Comparison of ENCODE assay signal across 31 cellular contexts in genomic region chr4:185637162-185637875, GRCh38.
DNase-seq lines count a peak whose midpoint lies in the region; ATAC-seq, FAIRE-seq and TF ChIP-seq lines count a peak whose summit lies in the region.
"Had no signal": no experiment of that assay in that cellular context is flagged by ENCODE, and none has a peak within 500 bp of the region (broad histone marks: within the 10 kb centered on the region; RNA-seq: fewer than 3 reads in every experiment).

No MANE protein-coding gene starts in this region.

- WGBS in H1 (ENCODE audit: extremely low coverage in 1 of 2, insufficient coverage in 1 of 2, insufficient read length in 1 of 2, insufficient replicate concordance in 2 of 2, low coverage in 1 of 2, low lambda C conversion rate in 2 of 2, missing lambda C conversion rate in 1 of 2), 2 experiments, result 89% methylated on average over 9 of the region's 9 CpGs; no CpG with 5 or more reads in 1 of the 2 experiments
- WGBS in pancreas, 2 donors, result 34 to 44% methylated on average over 9 of the region's 9 CpGs
- WGBS in H9 (ENCODE audit: extremely low coverage, insufficient read length, low lambda C conversion rate), result no CpG with 5 or more reads among the region's 9 CpGs

- intact Hi-C loops in pancreas (cut with DNase I), result no loop called here

- H3K23ac ChIP-seq in H1 (ENCODE audit: insufficient read length) (no peak overlapping the region), H9 (ENCODE audit: insufficient read length, low read depth, low read length) (no peak overlapping the region)

- H3K79me1 ChIP-seq in H1 (ENCODE audit: low read depth, low read length) (no peaks in the 10 kb centered on the region), H9 (ENCODE audit: insufficient read depth, low read depth, low read length, poor library complexity, severe bottlenecking) (no peaks in the 10 kb centered on the region)

- FAIRE-seq in H1 (lab: Jason Lieb, UNC) (no peak), pancreas (lab: Jason Lieb, UNC) (no peak)
- FAIRE-seq: GM18507 had no signal

- TF ChIP-seq CTCF in H1 (IDR thresholded peaks at IDR 0.05; ENCODE audit: control extremely low read depth in 1 of 3, insufficient read depth in 1 of 3, low read depth in 1 of 3, low read length in 3 of 3) (no peak), pancreas (IDR thresholded peaks at IDR 0.05) (no peak), H9 (conservative IDR thresholded peaks at IDR 0.05) (no peak)

- H4K8ac ChIP-seq in H1 (ENCODE audit: extremely low read depth, insufficient read depth, low read length), result no peak overlapping the region
- no peak overlapping the region for H4K8ac ChIP-seq in H9 (replicated peaks; ENCODE audit: insufficient read length, low read depth, low read length)

- H2BK20ac ChIP-seq in H1 (ENCODE audit: low read length) (no peak overlapping the region), H9 (ENCODE audit: low read depth, low read length, poor library complexity, severe bottlenecking) (no peak overlapping the region)

- DNase-seq in DMS79 treated with DMSO at 0.1 percent for 48 hours (lab: John Stamatoyannopoulos, UW) (peak; percentile 21), NCI-H510A treated with DMSO at 0.1 percent for 48 hours (lab: John Stamatoyannopoulos, UW) (peak; percentile 77), H1 (ENCODE audit: low read depth in 1 of 2, low spot score in 2 of 2) (no peak), pancreas (peak in 2 of 6 donors; percentile 35 to 45), H9 (no peak), NCI-H69 (lab: John Stamatoyannopoulos, UW) (no peak)
- DNase-seq: activated CD8-positive, alpha-beta T cell treated with anti-CD3 and anti-CD28 coated beads, Interleukin-2, amount 10 ng/mL, durations not matched to agents 7 days and 5 days; activated effector memory CD4-positive, alpha-beta T cell treated with Interleukin-2 at 50 U/mL for 16 hours; activated naive CD8-positive, alpha-beta T cell treated with anti-CD3 and anti-CD28 coated beads for 36 hours; C1 segment of cervical spinal cord; Caco-2; endodermal cell; hypothalamus; Kasumi-1; natural killer cell; NCI-H1092; NCI-H1930; NCI-H226; NK-92 treated with Interleukin-12 subunit alpha and Interleukin-12 subunit beta, amount 100 ng/mL, for 24 hours; PC-9; spleen; T-helper 2 cell; transverse colon had no signal

- H3K36me3 ChIP-seq in H1 (ENCODE audit: control insufficient read depth in 2 of 4, insufficient read depth in 4 of 4, low read length in 3 of 4) (no peaks in the 10 kb centered on the region; a peak in 2 of 8 replicates), pancreas (peaks cover 0 to 39% (median 14%) of the 10 kb centered on the region in 3 donors)
- H3K36me3 ChIP-seq: ascending aorta had no signal

- H3K9me3 ChIP-seq in H1 (ENCODE audit: insufficient read depth in 2 of 2, low read depth in 1 of 2, low read length in 1 of 2), result peaks cover 0 to 5% of the 10 kb centered on the region in 2 experiments; a peak in 1 of 4 replicates
- no peaks in the 10 kb centered on the region for H3K9me3 ChIP-seq in pancreas
- H3K9me3 ChIP-seq in H9 (ENCODE audit: control insufficient read depth, low read depth, low read length), result no peaks in the 10 kb centered on the region
- H3K9me3 ChIP-seq: Caco-2 had no signal

- H4K91ac ChIP-seq in H1 (replicated peaks; ENCODE audit: insufficient read length, low read length) (no peak overlapping the region), H9 (ENCODE audit: insufficient read length, low read depth, low read length) (no peak overlapping the region)

- H3K18ac ChIP-seq in H1 (ENCODE audit: extremely low read depth, low read length), result no peak overlapping the region
- H3K18ac ChIP-seq in H9 (ENCODE audit: insufficient read length, low read depth, low read length), result no peak overlapping the region

- H3K23me2 ChIP-seq in H1 (ENCODE audit: low read depth, low read length) (no peaks in the 10 kb centered on the region), H9 (ENCODE audit: insufficient read length, low read depth, low read length, poor library complexity, severe bottlenecking) (peaks cover 6% of the 10 kb centered on the region)

- H3K27ac Mint-ChIP-seq in H9, result no peak overlapping the region
- H3K27ac Mint-ChIP-seq: activated CD8-positive, alpha-beta T cell treated with anti-CD3 and anti-CD28 coated beads, Interleukin-2, amount 10 ng/mL, durations not matched to agents 7 days and 5 days; activated naive CD8-positive, alpha-beta T cell treated with anti-CD3 and anti-CD28 coated beads for 36 hours; dendritic cell treated with granulocyte-macrophage colony-stimulating factor and Interleukin-4, amounts not matched to agents 40 ng/mL and 50 ng/mL, for 4 days; endodermal cell; natural killer cell had no signal

- ATAC-seq in pancreas (peak; percentile 55 to 70 (median 65)), GM21825 (IDR thresholded peaks at IDR 0.05; ENCODE audit: unreplicated experiment) (no peak)
- ATAC-seq: activated CD8-positive, alpha-beta T cell treated with anti-CD3 and anti-CD28 coated beads, Interleukin-2, amount 10 ng/mL, durations not matched to agents 7 days and 5 days; gastroesophageal sphincter; natural killer cell; Right ventricle myocardium inferior had no signal

- no peak overlapping the region for H3K4me3 ChIP-seq in H1 (ENCODE audit: extremely low read depth in 1 of 4, insufficient read depth in 2 of 4, low read depth in 3 of 4, low read length in 4 of 4)
- H3K4me3 ChIP-seq in pancreas, result no peak overlapping the region
- H3K4me3 ChIP-seq: ascending aorta, gastroesophageal sphincter, PC-9, spleen, transverse colon had no signal

- H3K56ac ChIP-seq in H1 (replicated peaks; ENCODE audit: insufficient read length, low read depth, low read length), result no peak overlapping the region
- H3K56ac ChIP-seq in H9 (ENCODE audit: insufficient read length, low read depth, low read length), result no peak overlapping the region

- H3K4me1 ChIP-seq in H1 (replicated peaks in 1 of 4; ENCODE audit: control insufficient read depth in 3 of 4, insufficient read depth in 4 of 4, low read length in 3 of 4), result peaks cover 0 to 13% (median 4%) of the 10 kb centered on the region in 4 experiments; a peak in 4 of 7 replicates
- H3K4me1 ChIP-seq in pancreas, result peaks cover 0 to 9% (median 0%) of the 10 kb centered on the region in 3 donors
- 0 out of 2 replicates have a peak, but pooled peaks cover 2% of the 10 kb centered on the region for H3K4me1 ChIP-seq in H9 (ENCODE audit: insufficient read depth, low read length)
- H3K4me1 ChIP-seq: Caco-2 had no signal

- H3K9ac ChIP-seq in H1 (replicated peaks in 1 of 4; ENCODE audit: extremely low read depth in 1 of 4, low read depth in 3 of 4, low read length in 3 of 4), result no peak overlapping the region
- no peak overlapping the region for H3K9ac ChIP-seq in H9 (ENCODE audit: extremely low read depth, insufficient read length, low read length)

- H3K9me3 Mint-ChIP-seq in H9, result peaks cover 3 to 4% of the 10 kb centered on the region in 2 experiments; a peak in 3 of 5 replicates
- H3K9me3 Mint-ChIP-seq: activated naive CD8-positive, alpha-beta T cell treated with anti-CD3 and anti-CD28 coated beads for 36 hours; central memory CD8-positive, alpha-beta T cell; dendritic cell treated with granulocyte-macrophage colony-stimulating factor and Interleukin-4, amounts not matched to agents 40 ng/mL and 50 ng/mL, for 4 days; endodermal cell; natural killer cell had no signal

- H2AK5ac ChIP-seq in H1 (ENCODE audit: low read depth, low read length) (no peak overlapping the region), H9 (ENCODE audit: insufficient read length, low read length) (no peak overlapping the region)

- H4K20me1 ChIP-seq in H1 (replicated peaks in 1 of 2; ENCODE audit: control insufficient read depth in 1 of 2, insufficient read depth in 2 of 2, low read length in 2 of 2) (no peaks in the 10 kb centered on the region), H9 (ENCODE audit: control insufficient read depth, insufficient read depth, insufficient read length) (no peaks in the 10 kb centered on the region)

- no peak for TF ChIP-seq RAD21 in H1 (IDR thresholded peaks at IDR 0.05 in 1 of 2, conservative IDR thresholded peaks at IDR 0.05 in 1 of 2; ENCODE audit: low read depth in 2 of 2, low read length in 2 of 2)

- H3K4me2 ChIP-seq in H1 (ENCODE audit: insufficient read depth in 1 of 2, low read depth in 2 of 2, low read length in 2 of 2), result no peak overlapping the region
- H3K4me2 ChIP-seq in H9 (ENCODE audit: insufficient read depth, insufficient read length, low read length), result no peak overlapping the region
- H3K4me2 ChIP-seq: PC-9 had no signal

- CTCF ChIA-PET in H1 (lab: Charles Lee; ENCODE audit: partially characterized antibody), result interaction anchor here (1.2 to 5.2 kb wide), 3 partner anchors 94 to 401 kb away, joined by 3 to 45 read pairs (median 4); no protein-coding TSS in a partner anchor

- TF ChIP-seq EP300 in H1 (IDR thresholded peaks at IDR 0.05; ENCODE audit: borderline replicate concordance in 1 of 2, low read depth in 2 of 2, low read length in 2 of 2), result no peak

- POLR2A ChIA-PET in H1 (lab: Charles Lee; ENCODE audit: partially characterized antibody), result no interaction called here

- H3K4me1 Mint-ChIP-seq in H9, result peaks cover 21 to 25% of the 10 kb centered on the region in 2 experiments
- H3K4me1 Mint-ChIP-seq: central memory CD8-positive, alpha-beta T cell; natural killer cell had no signal

- no peaks in the 10 kb centered on the region for H3K27me3 Mint-ChIP-seq in H9 (ENCODE audit: low read depth)

- H3K79me2 ChIP-seq in H1 (ENCODE audit: control insufficient read depth in 1 of 2, insufficient read depth in 2 of 2, low read length in 2 of 2) (peaks cover 0 to 2% of the 10 kb centered on the region in 2 experiments; a peak in 1 of 4 replicates), H9 (ENCODE audit: insufficient read depth, low read length) (no peaks in the 10 kb centered on the region)

- no peak overlapping the region for H3K27ac ChIP-seq in H1 (ENCODE audit: low read depth, low read length)
- H3K27ac ChIP-seq in pancreas, result no peak overlapping the region
- no peak overlapping the region for H3K27ac ChIP-seq in H9 (ENCODE audit: insufficient read length, low read depth, low read length)
- H3K27ac ChIP-seq: HL-60, PC-9, spleen had no signal

- no peak overlapping the region for H3T11ph ChIP-seq in H9 (ENCODE audit: low read length)

- H2AFZ ChIP-seq in H1 (ENCODE audit: low read length) (no peak overlapping the region), H9 (ENCODE audit: low read length) (no peak overlapping the region)
- H2AFZ ChIP-seq: PC-9 had no signal

- H3K27me3 ChIP-seq in H1 (replicated peaks in 1 of 4; ENCODE audit: control insufficient read depth in 3 of 4, extremely low read depth in 1 of 4, insufficient read depth in 3 of 4, low read length in 3 of 4) (no peaks in the 10 kb centered on the region), pancreas (no peaks in the 10 kb centered on the region), H9 (ENCODE audit: insufficient read depth, low read length) (no peaks in the 10 kb centered on the region)
- H3K27me3 ChIP-seq: ascending aorta, gastroesophageal sphincter, transverse colon had no signal

- H2BK5ac ChIP-seq in H1 (ENCODE audit: low read depth, low read length), result no peak overlapping the region
- no peak overlapping the region for H2BK5ac ChIP-seq in H9 (ENCODE audit: insufficient read length, low read length)

- no peak overlapping the region for H3K4me3 Mint-ChIP-seq in H9
- H3K4me3 Mint-ChIP-seq: activated CD8-positive, alpha-beta T cell treated with anti-CD3 and anti-CD28 coated beads, Interleukin-2, amount 10 ng/mL, durations not matched to agents 7 days and 5 days; activated naive CD8-positive, alpha-beta T cell treated with anti-CD3 and anti-CD28 coated beads for 36 hours; central memory CD8-positive, alpha-beta T cell; dendritic cell treated with granulocyte-macrophage colony-stimulating factor and Interleukin-4, amounts not matched to agents 40 ng/mL and 50 ng/mL, for 4 days; natural killer cell had no signal

- H3K4ac ChIP-seq in H1 (replicated peaks; ENCODE audit: insufficient read length, low read depth, low read length), result no peak overlapping the region
- no peak overlapping the region for H3K4ac ChIP-seq in H9 (ENCODE audit: low read depth, low read length)

- H2BK15ac ChIP-seq in H1 (ENCODE audit: low read length) (no peak overlapping the region), H9 (ENCODE audit: low read depth, low read length) (no peak overlapping the region)

- peaks cover 0 to 6% (median 5%) of the 10 kb centered on the region in 3 experiments; a peak in 2 of 7 replicates for H3K36me3 Mint-ChIP-seq in H9 (ENCODE audit: insufficient read depth in 1 of 3, low read depth in 3 of 3)
- H3K36me3 Mint-ChIP-seq: activated naive CD8-positive, alpha-beta T cell treated with anti-CD3 and anti-CD28 coated beads for 36 hours; natural killer cell had no signal

- no peak overlapping the region for H3K14ac ChIP-seq in H1 (ENCODE audit: insufficient read length)
- no peak overlapping the region for H3K14ac ChIP-seq in H9 (ENCODE audit: insufficient read depth, low read length)

- TF ChIP-seq POLR2A in H1 (IDR thresholded peaks at IDR 0.05; ENCODE audit: control extremely low read depth in 1 of 2, low read depth in 2 of 2, low read length in 2 of 2), result no peak

- no peak overlapping the region for H4K5ac ChIP-seq in H1 (ENCODE audit: insufficient read length, low read depth, low read length)
- no peak overlapping the region for H4K5ac ChIP-seq in H9 (ENCODE audit: insufficient read length, low read depth, low read length)

- H2BK120ac ChIP-seq in H1 (replicated peaks; ENCODE audit: low read depth, low read length) (no peak overlapping the region), H9 (ENCODE audit: low read depth, low read length, poor library complexity, severe bottlenecking) (no peak overlapping the region)

- H2BK12ac ChIP-seq in H1 (ENCODE audit: low read depth, low read length), result peak overlapping the region; percentile 35; the same call in 1 of the 2 replicates
- no peak overlapping the region for H2BK12ac ChIP-seq in H9 (ENCODE audit: insufficient read length, low read depth, low read length)

Comparison
In these comparisons a context has a peak if more than half of its experiments do, and no peak if none do; other contexts are left out.
1. DNase-seq: peak in DMS79 treated with DMSO at 0.1 percent for 48 hours (single experiment) and NCI-H510A treated with DMSO at 0.1 percent for 48 hours (single experiment); none in H1 (0 of 2), H9 (single experiment) and NCI-H69 (single experiment).